1 cellular context compared by ENCODE assay signal in the genomic region with DNA sequence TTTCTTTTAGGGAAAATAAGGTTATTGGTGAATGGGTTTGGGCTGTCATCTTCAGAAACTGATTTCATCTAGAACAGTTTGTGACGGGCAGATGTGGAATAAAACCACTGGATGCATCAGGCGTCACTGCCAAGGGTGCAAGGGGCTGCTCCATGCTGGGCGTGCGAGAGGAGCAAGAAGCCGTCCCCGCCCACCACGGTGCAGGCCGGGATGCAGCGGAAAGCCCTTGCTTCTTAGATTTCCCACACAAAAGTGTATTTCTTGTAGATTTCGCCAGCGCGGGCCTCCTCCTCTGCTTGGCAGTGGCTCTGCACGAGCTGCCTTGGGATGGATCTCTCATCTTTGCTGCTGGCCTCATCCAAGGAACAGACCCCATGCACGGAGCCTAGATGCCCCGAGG.
TF ChIP-seq lines count a peak whose summit lies in the region.

No MANE protein-coding gene starts in this region.

TF ChIP-seq in IMR-90, 13 proteins besides CTCF, POLR2A, EP300 and RAD21:
- no peak for TF ChIP-seq BHLHE40 (IDR thresholded peaks at IDR 0.05; ENCODE audit: low read depth, low read length)
- no peak for TF ChIP-seq MAFK (IDR thresholded peaks at IDR 0.05; ENCODE audit: low read depth, low read length)
- no peak for TF ChIP-seq USF2 (IDR thresholded peaks at IDR 0.05; ENCODE audit: low read depth, low read length)
- TF ChIP-seq SMC3 (IDR thresholded peaks at IDR 0.05; ENCODE audit: low read depth, low read length): no peak
- TF ChIP-seq RCOR1 (IDR thresholded peaks at IDR 0.05; ENCODE audit: insufficient replicate concordance, low read length): no peak
- no peak for TF ChIP-seq MXI1 (IDR thresholded peaks at IDR 0.05; ENCODE audit: borderline replicate concordance, low read depth, low read length)
- no peak for TF ChIP-seq CHD1 (IDR thresholded peaks at IDR 0.05; ENCODE audit: low read depth, low read length)
- TF ChIP-seq CEBPB (IDR thresholded peaks at IDR 0.05; ENCODE audit: low read depth, low read length): no peak
- TF ChIP-seq NFE2L2 (IDR thresholded peaks at IDR 0.05; ENCODE audit: low read depth, low read length): no peak
- no peak for TF ChIP-seq RFX5 (IDR thresholded peaks at IDR 0.05; ENCODE audit: low read depth, low read length)
- TF ChIP-seq FOS (IDR thresholded peaks at IDR 0.05; ENCODE audit: low read depth, low read length): no peak
- no peak for TF ChIP-seq MAZ (IDR thresholded peaks at IDR 0.05; ENCODE audit: borderline replicate concordance, low read depth, low read length)
- TF ChIP-seq, protein P1, sequence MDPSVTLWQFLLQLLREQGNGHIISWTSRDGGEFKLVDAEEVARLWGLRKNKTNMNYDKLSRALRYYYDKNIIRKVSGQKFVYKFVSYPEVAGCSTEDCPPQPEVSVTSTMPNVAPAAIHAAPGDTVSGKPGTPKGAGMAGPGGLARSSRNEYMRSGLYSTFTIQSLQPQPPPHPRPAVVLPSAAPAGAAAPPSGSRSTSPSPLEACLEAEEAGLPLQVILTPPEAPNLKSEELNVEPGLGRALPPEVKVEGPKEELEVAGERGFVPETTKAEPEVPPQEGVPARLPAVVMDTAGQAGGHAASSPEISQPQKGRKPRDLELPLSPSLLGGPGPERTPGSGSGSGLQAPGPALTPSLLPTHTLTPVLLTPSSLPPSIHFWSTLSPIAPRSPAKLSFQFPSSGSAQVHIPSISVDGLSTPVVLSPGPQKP (IDR thresholded peaks at IDR 0.05; ENCODE audit: borderline replicate concordance, low read depth, low read length): no peak
